18 cellular contexts compared by ENCODE assay signal in genomic region chr17:5943991-5944390, GRCh38.
DNase-seq lines count a peak whose midpoint lies in the region; ATAC-seq and TF ChIP-seq lines count a peak whose summit lies in the region.
"Had no signal": no experiment of that assay in that cellular context is flagged by ENCODE, and none has a peak within 500 bp of the region (broad histone marks: within the 10 kb centered on the region; RNA-seq: fewer than 3 reads in every experiment).

No MANE protein-coding gene starts in this region.

- H3K79me2 ChIP-seq in MM.1S (ENCODE audit: low read length) (no peaks in the 10 kb centered on the region), mesendoderm (ENCODE audit: control insufficient read depth, insufficient read depth, low read length) (no peaks in the 10 kb centered on the region)

- no peak overlapping the region for H4K8ac ChIP-seq in mesendoderm (ENCODE audit: low read depth, low read length)

- peaks cover 42% of the 10 kb centered on the region for H3K4me1 ChIP-seq in MM.1S (ENCODE audit: low read length)
- no peaks in the 10 kb centered on the region for H3K4me1 ChIP-seq in mesendoderm (ENCODE audit: control insufficient read depth, low read depth, low read length)
- H3K4me1 ChIP-seq in left ventricle myocardium inferior, result no peaks in the 10 kb centered on the region
- H3K4me1 ChIP-seq: BLaER1 treated with 17β-estradiol and CSF1 and Interleukin-3, amounts not matched to agents 10 nM and 100 nM had no signal

- DNase-seq in NCI-H2081 (lab: John Stamatoyannopoulos, UW), result peak; percentile 15 to 27
- DNase-seq in NCI-H2081 treated with DMSO at 0.1 percent for 48 hours (lab: John Stamatoyannopoulos, UW), result no peak
- DNase-seq in MM.1S, result peak; percentile 85
- peak; percentile 97 for DNase-seq in NCI-H748 (lab: John Stamatoyannopoulos, UW; ENCODE audit: unreplicated experiment)
- peak; percentile 50 for DNase-seq in mesendoderm
- DNase-seq in Right ventricle myocardium inferior (ENCODE audit: missing footprints), result no peak
- DNase-seq in left ventricle myocardium inferior, result no peak
- DNase-seq: ACHN; Calu3; CD4-positive, CD25-positive, alpha-beta regulatory T cell; DMS 273 treated with DMSO at 0.1 percent for 48 hours; GOT3; HCEC 1CT; HFFc6 had no signal

- H3K4me3 ChIP-seq in MM.1S (ENCODE audit: low read length) (peak overlapping the region; percentile 38), mesendoderm (ENCODE audit: low read length) (no peak overlapping the region), left ventricle myocardium inferior (no peak overlapping the region)
- H3K4me3 ChIP-seq: BLaER1 treated with 17β-estradiol and CSF1 and Interleukin-3, amounts not matched to agents 10 nM and 100 nM; GM12878 had no signal

- no peak overlapping the region for H4K5ac ChIP-seq in mesendoderm (ENCODE audit: low read length)

- no peak overlapping the region for H2BK120ac ChIP-seq in mesendoderm (ENCODE audit: low read depth, low read length)

- H3K9ac ChIP-seq in MM.1S (ENCODE audit: low read length), result peak overlapping the region; percentile 85
- H3K9ac ChIP-seq in mesendoderm (ENCODE audit: low read length), result no peak overlapping the region
- H3K9ac ChIP-seq: BLaER1 treated with 17β-estradiol and CSF1 and Interleukin-3, amounts not matched to agents 10 nM and 100 nM had no signal

- H3K18ac ChIP-seq in mesendoderm (ENCODE audit: low read length), result peak overlapping the region; percentile 6

- H3K9me2 ChIP-seq in MM.1S (replicated peaks; ENCODE audit: insufficient read depth, low read length), result no peaks in the 10 kb centered on the region

- ATAC-seq in GM18868 (IDR thresholded peaks at IDR 0.05; ENCODE audit: unreplicated experiment), result no peak
- no peak for ATAC-seq in Right ventricle myocardium inferior
- ATAC-seq: GM12878 had no signal

- H2AFZ ChIP-seq in MM.1S (ENCODE audit: low read length), result no peak overlapping the region

- no peak overlapping the region for H2BK5ac ChIP-seq in mesendoderm (ENCODE audit: low read length)

- no peak overlapping the region for H2BK15ac ChIP-seq in mesendoderm (replicated peaks; ENCODE audit: low read depth)

- no peak overlapping the region for H2AK5ac ChIP-seq in mesendoderm (ENCODE audit: low read length)

- H3F3A ChIP-seq in MM.1S (ENCODE audit: insufficient read depth, low read length), result peaks cover 42% of the 10 kb centered on the region

- no peak overlapping the region for H3K4ac ChIP-seq in mesendoderm (ENCODE audit: low read depth, low read length)

- H3K27ac ChIP-seq in MM.1S (ENCODE audit: low read length) (peak overlapping the region; percentile 99), mesendoderm (ENCODE audit: low read depth, low read length) (no peak overlapping the region), left ventricle myocardium inferior (replicated peaks) (no peak overlapping the region)
- H3K27ac ChIP-seq: BLaER1 treated with 17β-estradiol and CSF1 and Interleukin-3, amounts not matched to agents 10 nM and 100 nM; HL-60 had no signal

- H3K36me3 ChIP-seq in MM.1S (replicated peaks; ENCODE audit: insufficient read depth, low read length), result no peaks in the 10 kb centered on the region
- H3K36me3 ChIP-seq in mesendoderm (ENCODE audit: control insufficient read depth, insufficient read depth, low read length), result no peaks in the 10 kb centered on the region
- no peaks in the 10 kb centered on the region for H3K36me3 ChIP-seq in left ventricle myocardium inferior
- H3K36me3 ChIP-seq: BLaER1 treated with 17β-estradiol and CSF1 and Interleukin-3, amounts not matched to agents 10 nM and 100 nM had no signal

- no peak overlapping the region for H3K56ac ChIP-seq in mesendoderm (ENCODE audit: low read length)

- no peaks in the 10 kb centered on the region for H3K27me3 ChIP-seq in MM.1S (replicated peaks; ENCODE audit: insufficient read depth, low read length)
- H3K27me3 ChIP-seq in mesendoderm (ENCODE audit: insufficient read depth, low read length, poor library complexity), result no peaks in the 10 kb centered on the region
- peaks cover 66% of the 10 kb centered on the region for H3K27me3 ChIP-seq in left ventricle myocardium inferior (ENCODE audit: low read depth)
- H3K27me3 ChIP-seq: BLaER1 treated with 17β-estradiol and CSF1 and Interleukin-3, amounts not matched to agents 10 nM and 100 nM had no signal

- H3K9me3 ChIP-seq in MM.1S (replicated peaks; ENCODE audit: insufficient read depth, low read length), result no peaks in the 10 kb centered on the region
- no peaks in the 10 kb centered on the region for H3K9me3 ChIP-seq in left ventricle myocardium inferior (replicated peaks)

- H3K79me1 ChIP-seq in mesendoderm (ENCODE audit: low read length), result no peaks in the 10 kb centered on the region

- H3K4me2 ChIP-seq in MM.1S (ENCODE audit: low read depth, low read length), result peak overlapping the region; percentile 82
- no peak overlapping the region for H3K4me2 ChIP-seq in mesendoderm (ENCODE audit: low read length)
- H3K4me2 ChIP-seq: BLaER1 treated with 17β-estradiol and CSF1 and Interleukin-3, amounts not matched to agents 10 nM and 100 nM had no signal

- TF ChIP-seq CTCF in MM.1S (IDR thresholded peaks at IDR 0.05; ENCODE audit: low read length), result no peak
- no peak for TF ChIP-seq CTCF in left ventricle myocardium inferior (IDR thresholded peaks at IDR 0.05; ENCODE audit: borderline replicate concordance)

- WGBS in mesendoderm (ENCODE audit: extremely low coverage, insufficient coverage, low lambda C conversion rate), result no CpG with 5 or more reads among the region's 6 CpGs

- H3K23ac ChIP-seq in mesendoderm (ENCODE audit: low read length), result no peak overlapping the region

- intact Hi-C loops in Right ventricle myocardium inferior (cut with DNase I) (no loop called here), left ventricle myocardium inferior (cut with micrococcal nuclease) (no loop called here)

- H4K20me1 ChIP-seq in MM.1S (ENCODE audit: insufficient read depth, low read length), result no peaks in the 10 kb centered on the region
- H4K20me1 ChIP-seq: BLaER1 treated with 17β-estradiol and CSF1 and Interleukin-3, amounts not matched to agents 10 nM and 100 nM had no signal

Comparison
In these comparisons a context has a peak if more than half of its experiments do, and no peak if none do; other contexts are left out.
1. DNase-seq: peak in NCI-H2081 (2 of 2), MM.1S (single experiment), NCI-H748 (single experiment) and mesendoderm (single experiment); none in NCI-H2081 treated with DMSO at 0.1 percent for 48 hours (single experiment), Right ventricle myocardium inferior (single experiment) and left ventricle myocardium inferior (single experiment).